3 cellular contexts compared by ENCODE assay signal in genomic region chr19:44604241-44604640, GRCh38.
TF ChIP-seq lines count a peak whose summit lies in the region.

No MANE protein-coding gene starts in this region.

TF ChIP-seq in SK-N-SH, 30 proteins besides CTCF, POLR2A, EP300 and RAD21:
- TF ChIP-seq FOXJ3 (CRISPR knock-in tag; IDR thresholded peaks at IDR 0.05) (no peak), ZBTB33 (IDR thresholded peaks at IDR 0.05; ENCODE audit: borderline replicate concordance, low read depth) (no peak), EZH2phosphoT487 (IDR thresholded peaks at IDR 0.05; ENCODE audit: borderline replicate concordance, low read depth) (no peak), PBX3 (IDR thresholded peaks at IDR 0.05) (no peak), SIN3A (IDR thresholded peaks at IDR 0.05; ENCODE audit: borderline replicate concordance, low read depth, low read length) (no peak), JUND (IDR thresholded peaks at IDR 0.05) (no peak), POLR2AphosphoS5 (IDR thresholded peaks at IDR 0.05; ENCODE audit: low read depth, low read length) (no peak), FOSL2 (IDR thresholded peaks at IDR 0.05; ENCODE audit: borderline replicate concordance, low read depth) (no peak), RCOR1 (IDR thresholded peaks at IDR 0.05; ENCODE audit: low read length) (no peak), RFX5 (IDR thresholded peaks at IDR 0.05; ENCODE audit: low read length) (no peak), REST (IDR thresholded peaks at IDR 0.05; ENCODE audit: low read depth, low read length) (no peak), TCF12 (IDR thresholded peaks at IDR 0.05) (no peak), SMC3 (IDR thresholded peaks at IDR 0.05; ENCODE audit: low read depth, low read length) (no peak), ELF1 (IDR thresholded peaks at IDR 0.05) (no peak), NRF1 (IDR thresholded peaks at IDR 0.05; ENCODE audit: low read depth, low read length) (no peak), YY1 (IDR thresholded peaks at IDR 0.05; ENCODE audit: low read depth) (no peak)
TF ChIP-seq in SK-N-SH: peak in this region for 0.

TF ChIP-seq in SK-N-SH treated with all-trans-retinoic acid at 6 μM for 48 hours, 23 proteins besides CTCF, POLR2A, EP300 and RAD21:
- TF ChIP-seq GLIS3 (CRISPR knock-in tag; IDR thresholded peaks at IDR 0.05) (no peak), ISL1 (CRISPR knock-in tag; IDR thresholded peaks at IDR 0.05) (no peak), ARNTL (CRISPR knock-in tag; IDR thresholded peaks at IDR 0.05; ENCODE audit: borderline replicate concordance, low read depth) (no peak), CREB5 (CRISPR knock-in tag; IDR thresholded peaks at IDR 0.05; ENCODE audit: low read depth) (no peak)

TF ChIP-seq in H1, 55 proteins besides CTCF, POLR2A, EP300 and RAD21:
- TF ChIP-seq USF2 (IDR thresholded peaks at IDR 0.05; ENCODE audit: low read length) (no peak), CTBP2 (IDR thresholded peaks at IDR 0.05; ENCODE audit: borderline replicate concordance, insufficient read depth, insufficient read length, low read length) (no peak), SP1 (IDR thresholded peaks at IDR 0.05; ENCODE audit: low read depth, low read length) (no peak), CHD7 (IDR thresholded peaks at IDR 0.05; ENCODE audit: insufficient replicate concordance, low read length) (no peak), MAX (IDR thresholded peaks at IDR 0.05) (no peak), NANOG (IDR thresholded peaks at IDR 0.05; ENCODE audit: insufficient read depth, low read depth, low read length, poor library complexity, severe bottlenecking) (no peak), EZH2 (IDR thresholded peaks at IDR 0.05; ENCODE audit: low read depth, low read length, severe bottlenecking) (no peak), SRF (IDR thresholded peaks at IDR 0.05; ENCODE audit: low read depth, low read length) (no peak), TAF1 (IDR thresholded peaks at IDR 0.05; ENCODE audit: low read depth, low read length) (no peak), POLR2AphosphoS5 (IDR thresholded peaks at IDR 0.05; ENCODE audit: low read depth, low read length) (no peak), SIRT6 (IDR thresholded peaks at IDR 0.05; ENCODE audit: low read length) (no peak), GTF2F1 (IDR thresholded peaks at IDR 0.05; ENCODE audit: borderline replicate concordance, low read depth, low read length) (no peak), CHD1 (IDR thresholded peaks at IDR 0.05; ENCODE audit: low read depth, low read length) (no peak), BCL11A (IDR thresholded peaks at IDR 0.05; ENCODE audit: low read depth in 2 of 2, low read length in 2 of 2) (no peak), RFX5 (IDR thresholded peaks at IDR 0.05; ENCODE audit: borderline replicate concordance, low read depth, low read length) (no peak), KDM4A (IDR thresholded peaks at IDR 0.05; ENCODE audit: low read depth, low read length, severe bottlenecking) (no peak), CBX5 (IDR thresholded peaks at IDR 0.05; ENCODE audit: low read depth, low read length) (no peak), NRF1 (IDR thresholded peaks at IDR 0.05; ENCODE audit: low read depth, low read length) (no peak), ATF3 (IDR thresholded peaks at IDR 0.05; ENCODE audit: insufficient read depth, low read depth, low read length) (no peak)
